ENCODE assay signal across 23 cellular contexts in the genomic region with DNA sequence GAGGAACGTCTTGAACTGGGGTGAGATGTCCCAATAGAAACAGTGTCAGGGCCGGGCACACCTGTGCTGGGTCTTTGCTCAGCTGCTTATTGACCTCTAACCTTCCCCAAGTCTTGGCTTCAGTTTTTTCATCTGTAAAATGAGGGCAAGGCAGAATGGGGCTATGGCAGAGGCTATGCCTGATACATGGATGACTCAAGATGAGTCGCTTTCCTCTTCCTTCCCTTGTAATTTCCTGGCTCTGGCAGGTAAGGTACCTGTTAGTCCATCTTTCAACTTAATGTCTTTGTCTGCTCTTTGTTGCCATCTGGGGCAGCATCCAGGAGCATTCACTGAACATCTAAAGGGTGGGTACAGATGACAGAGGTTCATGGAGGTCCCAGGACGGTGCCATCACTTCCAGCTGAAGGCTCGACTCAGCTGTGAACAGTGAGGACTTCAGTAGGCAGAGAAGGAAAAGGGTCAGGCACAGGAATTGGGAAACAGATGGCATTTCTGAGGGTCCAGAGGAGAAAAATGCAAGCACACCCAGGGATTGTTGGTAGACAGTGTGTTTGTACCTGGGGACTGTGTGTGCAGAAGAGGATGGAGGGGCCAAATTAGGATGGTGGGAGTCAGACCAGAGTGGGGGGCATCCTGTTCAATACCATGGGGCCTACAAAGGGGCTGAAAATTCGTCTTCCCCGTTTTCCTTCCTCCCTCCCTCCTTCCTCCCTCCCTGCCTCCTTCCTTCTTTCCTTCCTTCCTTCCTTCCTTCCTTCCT.
DNase-seq lines count a peak whose midpoint lies in the region; ATAC-seq and TF ChIP-seq lines count a peak whose summit lies in the region.
"Had no signal": no experiment of that assay in that cellular context is flagged by ENCODE, and none has a peak within 500 bp of the region (broad histone marks: within the 10 kb centered on the region; RNA-seq: fewer than 3 reads in every experiment).

No MANE protein-coding gene starts in this region.

- TF ChIP-seq POLR2A in HCT116 (IDR thresholded peaks at IDR 0.05; ENCODE audit: borderline replicate concordance, extremely low read depth, insufficient read depth, insufficient read length): no peak

- H3K4me2 ChIP-seq in HCT116 (ENCODE audit: low read length) (peak overlapping the region; percentile 72), mesendoderm (ENCODE audit: low read length) (no peak overlapping the region)

- H3K56ac ChIP-seq in mesendoderm (ENCODE audit: low read length): no peak overlapping the region

- RAD21 ChIA-PET in HCT116 (lab: Charles Lee; ENCODE audit: low non-redundant PET in 1 of 2, low total read pairs in 2 of 2, uncharacterized antibody in 2 of 2, unreplicated experiment in 2 of 2): no interaction called here

- no CpG with 5 or more reads among the region's 7 CpGs for WGBS in mesendoderm (ENCODE audit: extremely low coverage, insufficient coverage, low lambda C conversion rate)

- DNase-seq in HCT116 (ENCODE audit: low read depth, low spot score) (peak; percentile 26), RWPE2 (ENCODE audit: low spot score) (no peak), epithelial cell of esophagus (ENCODE audit: low read depth) (peak; percentile 54), progenitor cell of endocrine pancreas (ENCODE audit: low spot score, unreplicated experiment) (no peak), DMS79 treated with DMSO at 0.1 percent for 48 hours (lab: John Stamatoyannopoulos, UW) (no peak), mesendoderm (no peak)
- DNase-seq in activated CD4-positive, CD25-positive, alpha-beta regulatory T cell (lab: John Stamatoyannopoulos, UW): no peak
- DNase-seq: AML-193; CD4-positive, alpha-beta T cell; COR-L47; DMS53; NCI-H1092 treated with DMSO at 0.1 percent for 48 hours; NCI-H1436; NCI-H187; NCI-H2081 treated with DMSO at 0.1 percent for 48 hours; NCI-H2171; NCI-H226; NCI-H510A; NCI-H69; Peyer's patch had no signal

- no peaks in the 10 kb centered on the region for H3K36me3 ChIP-seq in HCT116 (ENCODE audit: control insufficient read depth in 1 of 2, insufficient read depth in 2 of 2, low read length in 2 of 2)
- no peaks in the 10 kb centered on the region for H3K36me3 ChIP-seq in RWPE2 (ENCODE audit: low read depth)
- no peaks in the 10 kb centered on the region for H3K36me3 ChIP-seq in mesendoderm (ENCODE audit: control insufficient read depth, insufficient read depth, low read length)
- H3K36me3 ChIP-seq: BLaER1 treated with 17β-estradiol and CSF1 and Interleukin-3, amounts not matched to agents 10 nM and 100 nM; Peyer's patch had no signal

- no peak overlapping the region for H2AFZ ChIP-seq in HCT116 (ENCODE audit: low read depth, low read length, poor library complexity, severe bottlenecking)

- peaks cover 33% of the 10 kb centered on the region for H3K27me3 Mint-ChIP-seq in progenitor cell of endocrine pancreas
- H3K27me3 Mint-ChIP-seq: CD4-positive, alpha-beta T cell had no signal

- H2BK120ac ChIP-seq in mesendoderm (ENCODE audit: low read depth, low read length): no peak overlapping the region

- no peak overlapping the region for H2AK5ac ChIP-seq in mesendoderm (ENCODE audit: low read length)

- POLR2A ChIA-PET in HCT116 (lab: Charles Lee): interaction anchor here (0.7 kb wide), 1 partner anchor 15 kb away, joined by 3 read pairs; no protein-coding TSS in a partner anchor

- intact Hi-C loops in HCT116 (cut with micrococcal nuclease): no loop called here

- H3K23ac ChIP-seq in mesendoderm (ENCODE audit: low read length): no peak overlapping the region

- H3K79me1 ChIP-seq in mesendoderm (ENCODE audit: low read length): no peaks in the 10 kb centered on the region

- TF ChIP-seq RAD21 in HCT116 (IDR thresholded peaks at IDR 0.05; ENCODE audit: low read depth): no peak

- no peaks in the 10 kb centered on the region for H3K4me1 Mint-ChIP-seq in progenitor cell of endocrine pancreas (ENCODE audit: low read depth)

- no peak overlapping the region for H3K18ac ChIP-seq in mesendoderm (ENCODE audit: low read length)

- no peak overlapping the region for H3K27ac ChIP-seq in HCT116 (ENCODE audit: low read depth, low read length)
- no peak overlapping the region for H3K27ac ChIP-seq in RWPE2 (ENCODE audit: poor library complexity, severe bottlenecking)
- H3K27ac ChIP-seq in mesendoderm (ENCODE audit: low read depth, low read length): no peak overlapping the region
- H3K27ac ChIP-seq: BLaER1 treated with 17β-estradiol and CSF1 and Interleukin-3, amounts not matched to agents 10 nM and 100 nM; HL-60; Peyer's patch had no signal

- no peaks in the 10 kb centered on the region for H3K9me3 Mint-ChIP-seq in progenitor cell of endocrine pancreas (ENCODE audit: low read depth)
- H3K9me3 Mint-ChIP-seq: CD4-positive, alpha-beta T cell had no signal

- no peaks in the 10 kb centered on the region for H3K36me3 Mint-ChIP-seq in progenitor cell of endocrine pancreas (ENCODE audit: insufficient read depth)

- H3K27me3 ChIP-seq in HCT116 (ENCODE audit: insufficient read depth, low read length) (no peaks in the 10 kb centered on the region), RWPE2 (ENCODE audit: insufficient read depth, poor library complexity, severe bottlenecking) (no peaks in the 10 kb centered on the region), mesendoderm (ENCODE audit: insufficient read depth, low read length, poor library complexity) (no peaks in the 10 kb centered on the region)
- H3K27me3 ChIP-seq: BLaER1 treated with 17β-estradiol and CSF1 and Interleukin-3, amounts not matched to agents 10 nM and 100 nM; Peyer's patch had no signal

- H3K9me3 ChIP-seq in HCT116 (ENCODE audit: control insufficient read depth in 1 of 2, insufficient read depth in 1 of 2, low read depth in 1 of 2, low read length in 2 of 2) (no peaks in the 10 kb centered on the region), RWPE2 (ENCODE audit: severe bottlenecking) (no peaks in the 10 kb centered on the region)
- H3K9me3 ChIP-seq: Peyer's patch had no signal

- no peak overlapping the region for H2BK5ac ChIP-seq in mesendoderm (ENCODE audit: low read length)

- H4K20me1 ChIP-seq in HCT116 (ENCODE audit: insufficient read depth): no peaks in the 10 kb centered on the region
- H4K20me1 ChIP-seq: BLaER1 treated with 17β-estradiol and CSF1 and Interleukin-3, amounts not matched to agents 10 nM and 100 nM had no signal

- no peak overlapping the region for H4K5ac ChIP-seq in mesendoderm (ENCODE audit: low read length)

- TF ChIP-seq CTCF in HCT116 (IDR thresholded peaks at IDR 0.05 in 2 of 3, conservative IDR thresholded peaks at IDR 0.05 in 1 of 3; ENCODE audit: borderline replicate concordance in 1 of 3, insufficient read depth in 1 of 3, low read depth in 2 of 3, low read length in 2 of 3) (no peak), RWPE2 (IDR thresholded peaks at IDR 0.05; ENCODE audit: poor library complexity, severe bottlenecking) (no peak), epithelial cell of esophagus (IDR thresholded peaks at IDR 0.05; ENCODE audit: insufficient read depth, low read depth, low read length, missing control alignments) (no peak), progenitor cell of endocrine pancreas (IDR thresholded peaks at IDR 0.05; ENCODE audit: unreplicated experiment) (no peak)

- H3K4me3 ChIP-seq in HCT116 (replicated peaks in 1 of 2; ENCODE audit: low read depth in 1 of 2, low read length in 2 of 2) (0 out of 4 replicates have a peak overlapping the region, but pooled peaks of 1 of the 2 experiments have one; percentile 28), RWPE2 (ENCODE audit: severe bottlenecking) (no peak overlapping the region), epithelial cell of esophagus (ENCODE audit: low read length) (no peak overlapping the region), mesendoderm (ENCODE audit: low read length) (no peak overlapping the region)
- H3K4me3 ChIP-seq: BLaER1 treated with 17β-estradiol and CSF1 and Interleukin-3, amounts not matched to agents 10 nM and 100 nM; Peyer's patch had no signal

- no TSS peak for BruUV-seq in HCT116 (replicated peaks; lab: Mats Ljungman, UMichigan)

- ATAC-seq in HCT116 (peak; percentile 73), RWPE2 (ENCODE audit: low read depth) (peak; percentile 99)
- ATAC-seq: SK-N-SH treated with all-trans-retinoic acid at 6 μM for 48 hours had no signal

- H3K4ac ChIP-seq in mesendoderm (ENCODE audit: low read depth, low read length): no peak overlapping the region

- peaks cover 3 to 31% of the 10 kb centered on the region in 2 experiments; a peak in 2 of 4 replicates for H3K4me1 ChIP-seq in HCT116 (ENCODE audit: control insufficient read depth in 1 of 2, insufficient read depth in 2 of 2, low read length in 2 of 2)
- H3K4me1 ChIP-seq in RWPE2 (ENCODE audit: insufficient read depth, poor library complexity, severe bottlenecking): peaks cover 10% of the 10 kb centered on the region
- H3K4me1 ChIP-seq in mesendoderm (ENCODE audit: control insufficient read depth, low read depth, low read length): no peaks in the 10 kb centered on the region
- H3K4me1 ChIP-seq: Peyer's patch had no signal

- no peak overlapping the region for H3K4me3 Mint-ChIP-seq in progenitor cell of endocrine pancreas (ENCODE audit: low read depth)
- H3K4me3 Mint-ChIP-seq: CD4-positive, alpha-beta T cell had no signal

- no peaks in the 10 kb centered on the region for H3K79me2 ChIP-seq in HCT116 (ENCODE audit: insufficient read depth, low read length)
- no peaks in the 10 kb centered on the region for H3K79me2 ChIP-seq in mesendoderm (ENCODE audit: control insufficient read depth, insufficient read depth, low read length)

- H3K27ac Mint-ChIP-seq in progenitor cell of endocrine pancreas: peak overlapping the region; percentile 39
- H3K27ac Mint-ChIP-seq: CD4-positive, alpha-beta T cell had no signal

- no peaks in the 10 kb centered on the region for H3K9me2 ChIP-seq in HCT116 (ENCODE audit: insufficient read depth)

- H2BK15ac ChIP-seq in mesendoderm (replicated peaks; ENCODE audit: low read depth): no peak overlapping the region

- H3K9ac ChIP-seq in HCT116 (ENCODE audit: low read length) (no peak overlapping the region), mesendoderm (ENCODE audit: low read length) (no peak overlapping the region)
- H3K9ac ChIP-seq: BLaER1 treated with 17β-estradiol and CSF1 and Interleukin-3, amounts not matched to agents 10 nM and 100 nM had no signal

- CTCF ChIA-PET in HCT116 (lab: Charles Lee): no interaction called here

- no peak overlapping the region for H4K8ac ChIP-seq in mesendoderm (ENCODE audit: low read depth, low read length)

TF ChIP-seq in HCT116, 20 proteins besides CTCF, POLR2A, EP300 and RAD21 (continues in another document):
- TF ChIP-seq, protein P1, sequence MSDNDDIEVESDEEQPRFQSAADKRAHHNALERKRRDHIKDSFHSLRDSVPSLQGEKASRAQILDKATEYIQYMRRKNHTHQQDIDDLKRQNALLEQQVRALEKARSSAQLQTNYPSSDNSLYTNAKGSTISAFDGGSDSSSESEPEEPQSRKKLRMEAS (IDR thresholded peaks at IDR 0.05): no peak
- TF ChIP-seq EGR1 (IDR thresholded peaks at IDR 0.05; ENCODE audit: low read depth) (no peak), SIN3A (IDR thresholded peaks at IDR 0.05; ENCODE audit: low read depth) (no peak), ELF1 (IDR thresholded peaks at IDR 0.05; ENCODE audit: borderline replicate concordance, low read depth) (no peak), FOSL1 (IDR thresholded peaks at IDR 0.05; ENCODE audit: low read depth) (peak; percentile 92), JUND (IDR thresholded peaks at IDR 0.05) (peak; percentile 72), POLR2AphosphoS5 (IDR thresholded peaks at IDR 0.05; ENCODE audit: low read depth, low read length) (peak; percentile 33; the same call in 1 of the 2 replicates)

Comparison
In these comparisons a context has a peak if more than half of its experiments do, and no peak if none do; other contexts are left out.
1. DNase-seq: peak in HCT116 (single experiment) and epithelial cell of esophagus (single experiment); none in RWPE2 (single experiment), progenitor cell of endocrine pancreas (single experiment), activated CD4-positive, CD25-positive, alpha-beta regulatory T cell (0 of 4), DMS79 treated with DMSO at 0.1 percent for 48 hours (single experiment) and mesendoderm (single experiment).